Comparison of ENCODE assay signal across 1 cellular context in the genomic region with DNA sequence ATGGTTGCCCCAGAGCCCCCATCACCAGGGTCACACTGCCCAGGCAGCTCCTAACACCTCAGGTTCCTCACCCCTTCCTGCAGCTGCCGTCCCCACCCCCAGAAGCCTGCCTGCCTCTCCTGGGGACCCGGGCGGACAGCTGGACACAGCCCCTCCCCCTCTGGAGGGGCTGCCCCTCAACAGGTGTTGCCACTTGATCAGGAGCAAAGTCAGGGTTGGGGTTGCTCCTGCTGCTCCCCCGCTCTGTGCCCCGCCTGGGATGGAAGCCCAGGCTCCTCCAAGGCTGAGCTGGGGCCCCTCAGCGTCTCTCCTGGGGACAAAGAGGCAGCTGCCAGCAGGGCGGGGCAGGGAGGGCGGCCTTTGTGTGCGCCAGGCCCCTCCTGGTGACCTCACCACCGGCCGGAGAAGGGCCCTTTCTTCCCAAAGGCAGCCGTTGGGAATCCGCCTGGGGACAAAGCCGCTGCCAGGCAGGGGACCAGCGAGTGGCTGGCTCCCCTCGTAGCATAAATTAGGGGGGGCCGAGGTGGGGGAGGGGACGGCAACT.
TF ChIP-seq lines count a peak whose summit lies in the region.

No MANE protein-coding gene starts in this region.

TF ChIP-seq in SK-N-SH treated with all-trans-retinoic acid at 6 μM for 48 hours, 23 proteins besides CTCF, POLR2A, EP300 and RAD21 (continued from another document):
- TF ChIP-seq, protein P1, sequence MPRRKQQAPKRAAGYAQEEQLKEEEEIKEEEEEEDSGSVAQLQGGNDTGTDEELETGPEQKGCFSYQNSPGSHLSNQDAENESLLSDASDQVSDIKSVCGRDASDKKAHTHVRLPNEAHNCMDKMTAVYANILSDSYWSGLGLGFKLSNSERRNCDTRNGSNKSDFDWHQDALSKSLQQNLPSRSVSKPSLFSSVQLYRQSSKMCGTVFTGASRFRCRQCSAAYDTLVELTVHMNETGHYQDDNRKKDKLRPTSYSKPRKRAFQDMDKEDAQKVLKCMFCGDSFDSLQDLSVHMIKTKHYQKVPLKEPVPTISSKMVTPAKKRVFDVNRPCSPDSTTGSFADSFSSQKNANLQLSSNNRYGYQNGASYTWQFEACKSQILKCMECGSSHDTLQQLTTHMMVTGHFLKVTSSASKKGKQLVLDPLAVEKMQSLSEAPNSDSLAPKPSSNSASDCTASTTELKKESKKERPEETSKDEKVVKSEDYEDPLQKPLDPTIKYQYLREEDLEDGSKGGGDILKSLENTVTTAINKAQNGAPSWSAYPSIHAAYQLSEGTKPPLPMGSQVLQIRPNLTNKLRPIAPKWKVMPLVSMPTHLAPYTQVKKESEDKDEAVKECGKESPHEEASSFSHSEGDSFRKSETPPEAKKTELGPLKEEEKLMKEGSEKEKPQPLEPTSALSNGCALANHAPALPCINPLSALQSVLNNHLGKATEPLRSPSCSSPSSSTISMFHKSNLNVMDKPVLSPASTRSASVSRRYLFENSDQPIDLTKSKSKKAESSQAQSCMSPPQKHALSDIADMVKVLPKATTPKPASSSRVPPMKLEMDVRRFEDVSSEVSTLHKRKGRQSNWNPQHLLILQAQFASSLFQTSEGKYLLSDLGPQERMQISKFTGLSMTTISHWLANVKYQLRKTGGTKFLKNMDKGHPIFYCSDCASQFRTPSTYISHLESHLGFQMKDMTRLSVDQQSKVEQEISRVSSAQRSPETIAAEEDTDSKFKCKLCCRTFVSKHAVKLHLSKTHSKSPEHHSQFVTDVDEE (CRISPR knock-in tag; IDR thresholded peaks at IDR 0.05) = no peak
- TF ChIP-seq ZNF565 (CRISPR knock-in tag; conservative IDR thresholded peaks at IDR 0.05; ENCODE audit: low read depth) (no peak), ZC3H10 (CRISPR knock-in tag; IDR thresholded peaks at IDR 0.05) (no peak), RARB (CRISPR knock-in tag; IDR thresholded peaks at IDR 0.05) (no peak)
- TF ChIP-seq, protein P2, sequence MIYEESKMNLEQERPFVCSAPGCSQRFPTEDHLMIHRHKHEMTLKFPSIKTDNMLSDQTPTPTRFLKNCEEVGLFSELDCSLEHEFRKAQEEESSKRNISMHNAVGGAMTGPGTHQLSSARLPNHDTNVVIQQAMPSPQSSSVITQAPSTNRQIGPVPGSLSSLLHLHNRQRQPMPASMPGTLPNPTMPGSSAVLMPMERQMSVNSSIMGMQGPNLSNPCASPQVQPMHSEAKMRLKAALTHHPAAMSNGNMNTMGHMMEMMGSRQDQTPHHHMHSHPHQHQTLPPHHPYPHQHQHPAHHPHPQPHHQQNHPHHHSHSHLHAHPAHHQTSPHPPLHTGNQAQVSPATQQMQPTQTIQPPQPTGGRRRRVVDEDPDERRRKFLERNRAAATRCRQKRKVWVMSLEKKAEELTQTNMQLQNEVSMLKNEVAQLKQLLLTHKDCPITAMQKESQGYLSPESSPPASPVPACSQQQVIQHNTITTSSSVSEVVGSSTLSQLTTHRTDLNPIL (CRISPR knock-in tag; IDR thresholded peaks at IDR 0.05; ENCODE audit: low read depth) = no peak
